ENCODE assay signal across 1 cellular context in the genomic region with DNA sequence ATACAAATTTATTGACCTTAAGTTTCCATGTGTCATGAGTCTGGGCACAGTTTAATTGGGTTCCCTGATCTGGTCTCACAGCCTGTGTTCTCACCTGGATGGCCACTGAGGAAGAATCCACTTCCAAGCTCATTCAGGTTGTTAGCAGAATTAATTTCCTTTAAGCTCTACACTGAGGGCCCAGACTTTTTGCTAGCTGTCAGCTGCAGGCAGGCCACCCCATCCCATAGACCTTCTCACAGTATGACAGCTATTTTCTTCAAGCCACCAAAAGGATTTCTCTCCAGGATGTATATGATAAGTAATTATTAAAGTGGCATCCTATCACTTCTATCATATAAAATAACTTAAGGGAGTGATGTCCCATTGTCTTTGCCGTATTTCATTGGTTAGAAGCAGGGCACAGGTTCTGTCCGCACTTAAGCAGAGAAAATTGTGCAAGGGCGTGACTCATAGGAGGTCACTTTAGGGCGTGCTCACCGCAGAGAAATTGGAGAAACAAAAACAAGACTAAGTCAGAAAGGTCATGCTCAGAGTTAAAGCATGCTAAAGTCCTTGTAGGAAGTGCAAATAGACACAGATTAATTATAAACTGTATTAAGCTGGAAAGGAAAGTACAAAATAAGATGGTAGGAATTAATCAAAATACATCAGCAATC.
TF ChIP-seq lines count a peak whose summit lies in the region.

No MANE protein-coding gene starts in this region.

TF ChIP-seq in HepG2, 621 proteins besides CTCF, POLR2A, EP300 and RAD21 (continued from another document and continues in another):
- TF ChIP-seq, protein P1, sequence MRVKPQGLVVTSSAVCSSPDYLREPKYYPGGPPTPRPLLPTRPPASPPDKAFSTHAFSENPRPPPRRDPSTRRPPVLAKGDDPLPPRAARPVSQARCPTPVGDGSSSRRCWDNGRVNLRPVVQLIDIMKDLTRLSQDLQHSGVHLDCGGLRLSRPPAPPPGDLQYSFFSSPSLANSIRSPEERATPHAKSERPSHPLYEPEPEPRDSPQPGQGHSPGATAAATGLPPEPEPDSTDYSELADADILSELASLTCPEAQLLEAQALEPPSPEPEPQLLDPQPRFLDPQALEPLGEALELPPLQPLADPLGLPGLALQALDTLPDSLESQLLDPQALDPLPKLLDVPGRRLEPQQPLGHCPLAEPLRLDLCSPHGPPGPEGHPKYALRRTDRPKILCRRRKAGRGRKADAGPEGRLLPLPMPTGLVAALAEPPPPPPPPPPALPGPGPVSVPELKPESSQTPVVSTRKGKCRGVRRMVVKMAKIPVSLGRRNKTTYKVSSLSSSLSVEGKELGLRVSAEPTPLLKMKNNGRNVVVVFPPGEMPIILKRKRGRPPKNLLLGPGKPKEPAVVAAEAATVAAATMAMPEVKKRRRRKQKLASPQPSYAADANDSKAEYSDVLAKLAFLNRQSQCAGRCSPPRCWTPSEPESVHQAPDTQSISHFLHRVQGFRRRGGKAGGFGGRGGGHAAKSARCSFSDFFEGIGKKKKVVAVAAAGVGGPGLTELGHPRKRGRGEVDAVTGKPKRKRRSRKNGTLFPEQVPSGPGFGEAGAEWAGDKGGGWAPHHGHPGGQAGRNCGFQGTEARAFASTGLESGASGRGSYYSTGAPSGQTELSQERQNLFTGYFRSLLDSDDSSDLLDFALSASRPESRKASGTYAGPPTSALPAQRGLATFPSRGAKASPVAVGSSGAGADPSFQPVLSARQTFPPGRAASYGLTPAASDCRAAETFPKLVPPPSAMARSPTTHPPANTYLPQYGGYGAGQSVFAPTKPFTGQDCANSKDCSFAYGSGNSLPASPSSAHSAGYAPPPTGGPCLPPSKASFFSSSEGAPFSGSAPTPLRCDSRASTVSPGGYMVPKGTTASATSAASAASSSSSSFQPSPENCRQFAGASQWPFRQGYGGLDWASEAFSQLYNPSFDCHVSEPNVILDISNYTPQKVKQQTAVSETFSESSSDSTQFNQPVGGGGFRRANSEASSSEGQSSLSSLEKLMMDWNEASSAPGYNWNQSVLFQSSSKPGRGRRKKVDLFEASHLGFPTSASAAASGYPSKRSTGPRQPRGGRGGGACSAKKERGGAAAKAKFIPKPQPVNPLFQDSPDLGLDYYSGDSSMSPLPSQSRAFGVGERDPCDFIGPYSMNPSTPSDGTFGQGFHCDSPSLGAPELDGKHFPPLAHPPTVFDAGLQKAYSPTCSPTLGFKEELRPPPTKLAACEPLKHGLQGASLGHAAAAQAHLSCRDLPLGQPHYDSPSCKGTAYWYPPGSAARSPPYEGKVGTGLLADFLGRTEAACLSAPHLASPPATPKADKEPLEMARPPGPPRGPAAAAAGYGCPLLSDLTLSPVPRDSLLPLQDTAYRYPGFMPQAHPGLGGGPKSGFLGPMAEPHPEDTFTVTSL (CRISPR knock-in tag; IDR thresholded peaks at IDR 0.05; ENCODE audit: borderline replicate concordance): peak; percentile 97
- TF ChIP-seq ZNF180 (CRISPR knock-in tag; IDR thresholded peaks at IDR 0.05; ENCODE audit: borderline replicate concordance, low read depth) (no peak), SP1 (IDR thresholded peaks at IDR 0.05) (no peak), SP1 (CRISPR knock-in tag; IDR thresholded peaks at IDR 0.05) (0 out of 2 replicates have a peak, but pooled peaks have one; percentile 18), ZNF432 (CRISPR knock-in tag; IDR thresholded peaks at IDR 0.05; ENCODE audit: borderline replicate concordance) (no peak), RXRA (CRISPR knock-in tag; IDR thresholded peaks at IDR 0.05) (peak; percentile 93; the same call in 1 of the 2 replicates), ZSCAN31 (CRISPR knock-in tag; IDR thresholded peaks at IDR 0.05; ENCODE audit: low read depth) (peak; percentile 61; the same call in 1 of the 2 replicates), FOXO1 (CRISPR knock-in tag; IDR thresholded peaks at IDR 0.05) (peak; percentile 91), SMARCC2 (IDR thresholded peaks at IDR 0.05) (no peak), TGIF2 (CRISPR knock-in tag; IDR thresholded peaks at IDR 0.05) (no peak), TBL1XR1 (IDR thresholded peaks at IDR 0.05; ENCODE audit: borderline replicate concordance, low read length, partially characterized antibody) (peak; percentile 50), NFKB2 (CRISPR knock-in tag; IDR thresholded peaks at IDR 0.05; ENCODE audit: borderline replicate concordance) (no peak), SALL2 (CRISPR knock-in tag; IDR thresholded peaks at IDR 0.05) (no peak), GATAD1 (CRISPR knock-in tag; IDR thresholded peaks at IDR 0.05) (peak; percentile 32; the same call in 1 of the 2 replicates), ELF1 (CRISPR knock-in tag; IDR thresholded peaks at IDR 0.05) (peak; percentile 32; the same call in 1 of the 2 replicates), ZKSCAN8 (CRISPR knock-in tag; IDR thresholded peaks at IDR 0.05; ENCODE audit: borderline replicate concordance) (peak; percentile 35; the same call in 1 of the 2 replicates), EZH2 (conservative IDR thresholded peaks at IDR 0.05; ENCODE audit: low read depth, low read length) (no peak), MXD4 (CRISPR knock-in tag; IDR thresholded peaks at IDR 0.05) (0 out of 2 replicates have a peak, but pooled peaks have one; percentile 61), ZMYM4 (CRISPR knock-in tag; IDR thresholded peaks at IDR 0.05) (peak; percentile 85), SAP130 (CRISPR knock-in tag; IDR thresholded peaks at IDR 0.05; ENCODE audit: low read depth) (peak; percentile 74), ASH2L (IDR thresholded peaks at IDR 0.05; ENCODE audit: insufficient read length, low read depth, low read length) (peak; percentile 46), YEATS2 (CRISPR knock-in tag; IDR thresholded peaks at IDR 0.05; ENCODE audit: borderline replicate concordance) (peak; percentile 53; the same call in 1 of the 2 replicates), SOX13 (IDR thresholded peaks at IDR 0.05) (no peak), SOX13 (CRISPR knock-in tag; conservative IDR thresholded peaks at IDR 0.05 in 1 of 2, IDR thresholded peaks at IDR 0.05 in 1 of 2) (peak in 1 of 2 experiments; percentile 84; a peak in 2 of 4 replicates), ZNF713 (CRISPR knock-in tag; IDR thresholded peaks at IDR 0.05) (no peak), ZNF577 (CRISPR knock-in tag; IDR thresholded peaks at IDR 0.05; ENCODE audit: borderline replicate concordance, low read depth) (no peak), LCORL (IDR thresholded peaks at IDR 0.05) (0 out of 2 replicates have a peak, but pooled peaks have one; percentile 24), LCORL (CRISPR knock-in tag; IDR thresholded peaks at IDR 0.05) (0 out of 2 replicates have a peak, but pooled peaks have one; percentile 5), ZNF674 (CRISPR knock-in tag; IDR thresholded peaks at IDR 0.05; ENCODE audit: low read depth) (no peak), PCBP2 (optimal IDR thresholded peaks at IDR 0.05; ENCODE audit: low read depth, low read length, poor library complexity, severe bottlenecking) (no peak), ZNF354B (CRISPR knock-in tag; IDR thresholded peaks at IDR 0.05) (no peak), GATAD2A (CRISPR knock-in tag; IDR thresholded peaks at IDR 0.05) (peak; percentile 91), JUNB (CRISPR knock-in tag; IDR thresholded peaks at IDR 0.05; ENCODE audit: borderline replicate concordance) (peak; percentile 89), HMG20A (CRISPR knock-in tag; IDR thresholded peaks at IDR 0.05; ENCODE audit: borderline replicate concordance) (peak; percentile 95), PTBP1 (IDR thresholded peaks at IDR 0.05; ENCODE audit: low read depth, low read length, poor library complexity, severe bottlenecking) (no peak), ZNF569 (CRISPR knock-in tag; IDR thresholded peaks at IDR 0.05; ENCODE audit: borderline replicate concordance) (no peak), POLR2G (IDR thresholded peaks at IDR 0.05; ENCODE audit: low read depth, low read length) (no peak), ZNF772 (CRISPR knock-in tag; IDR thresholded peaks at IDR 0.05) (no peak), TCF7 (IDR thresholded peaks at IDR 0.05; ENCODE audit: low read depth) (0 out of 2 replicates have a peak, but pooled peaks have one; percentile 23)
- TF ChIP-seq, protein P2, sequence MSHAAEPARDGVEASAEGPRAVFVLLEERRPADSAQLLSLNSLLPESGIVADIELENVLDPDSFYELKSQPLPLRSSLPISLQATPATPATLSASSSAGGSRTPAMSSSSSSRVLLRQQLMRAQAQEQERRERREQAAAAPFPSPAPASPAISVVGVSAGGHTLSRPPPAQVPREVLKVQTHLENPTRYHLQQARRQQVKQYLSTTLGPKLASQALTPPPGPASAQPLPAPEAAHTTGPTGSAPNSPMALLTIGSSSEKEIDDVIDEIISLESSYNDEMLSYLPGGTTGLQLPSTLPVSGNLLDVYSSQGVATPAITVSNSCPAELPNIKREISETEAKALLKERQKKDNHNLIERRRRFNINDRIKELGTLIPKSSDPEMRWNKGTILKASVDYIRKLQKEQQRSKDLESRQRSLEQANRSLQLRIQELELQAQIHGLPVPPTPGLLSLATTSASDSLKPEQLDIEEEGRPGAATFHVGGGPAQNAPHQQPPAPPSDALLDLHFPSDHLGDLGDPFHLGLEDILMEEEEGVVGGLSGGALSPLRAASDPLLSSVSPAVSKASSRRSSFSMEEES (CRISPR knock-in tag; IDR thresholded peaks at IDR 0.05): peak; percentile 48; the same call in 1 of the 2 replicates
- TF ChIP-seq, protein P3, sequence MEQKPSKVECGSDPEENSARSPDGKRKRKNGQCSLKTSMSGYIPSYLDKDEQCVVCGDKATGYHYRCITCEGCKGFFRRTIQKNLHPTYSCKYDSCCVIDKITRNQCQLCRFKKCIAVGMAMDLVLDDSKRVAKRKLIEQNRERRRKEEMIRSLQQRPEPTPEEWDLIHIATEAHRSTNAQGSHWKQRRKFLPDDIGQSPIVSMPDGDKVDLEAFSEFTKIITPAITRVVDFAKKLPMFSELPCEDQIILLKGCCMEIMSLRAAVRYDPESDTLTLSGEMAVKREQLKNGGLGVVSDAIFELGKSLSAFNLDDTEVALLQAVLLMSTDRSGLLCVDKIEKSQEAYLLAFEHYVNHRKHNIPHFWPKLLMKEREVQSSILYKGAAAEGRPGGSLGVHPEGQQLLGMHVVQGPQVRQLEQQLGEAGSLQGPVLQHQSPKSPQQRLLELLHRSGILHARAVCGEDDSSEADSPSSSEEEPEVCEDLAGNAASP (CRISPR knock-in tag; IDR thresholded peaks at IDR 0.05; ENCODE audit: borderline replicate concordance): peak; percentile 99
- TF ChIP-seq, protein P4, sequence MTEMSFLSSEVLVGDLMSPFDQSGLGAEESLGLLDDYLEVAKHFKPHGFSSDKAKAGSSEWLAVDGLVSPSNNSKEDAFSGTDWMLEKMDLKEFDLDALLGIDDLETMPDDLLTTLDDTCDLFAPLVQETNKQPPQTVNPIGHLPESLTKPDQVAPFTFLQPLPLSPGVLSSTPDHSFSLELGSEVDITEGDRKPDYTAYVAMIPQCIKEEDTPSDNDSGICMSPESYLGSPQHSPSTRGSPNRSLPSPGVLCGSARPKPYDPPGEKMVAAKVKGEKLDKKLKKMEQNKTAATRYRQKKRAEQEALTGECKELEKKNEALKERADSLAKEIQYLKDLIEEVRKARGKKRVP (CRISPR knock-in tag; IDR thresholded peaks at IDR 0.05): peak in 1 of 2 experiments; percentile 34; a peak in 1 of 4 replicates
- TF ChIP-seq, protein P5, sequence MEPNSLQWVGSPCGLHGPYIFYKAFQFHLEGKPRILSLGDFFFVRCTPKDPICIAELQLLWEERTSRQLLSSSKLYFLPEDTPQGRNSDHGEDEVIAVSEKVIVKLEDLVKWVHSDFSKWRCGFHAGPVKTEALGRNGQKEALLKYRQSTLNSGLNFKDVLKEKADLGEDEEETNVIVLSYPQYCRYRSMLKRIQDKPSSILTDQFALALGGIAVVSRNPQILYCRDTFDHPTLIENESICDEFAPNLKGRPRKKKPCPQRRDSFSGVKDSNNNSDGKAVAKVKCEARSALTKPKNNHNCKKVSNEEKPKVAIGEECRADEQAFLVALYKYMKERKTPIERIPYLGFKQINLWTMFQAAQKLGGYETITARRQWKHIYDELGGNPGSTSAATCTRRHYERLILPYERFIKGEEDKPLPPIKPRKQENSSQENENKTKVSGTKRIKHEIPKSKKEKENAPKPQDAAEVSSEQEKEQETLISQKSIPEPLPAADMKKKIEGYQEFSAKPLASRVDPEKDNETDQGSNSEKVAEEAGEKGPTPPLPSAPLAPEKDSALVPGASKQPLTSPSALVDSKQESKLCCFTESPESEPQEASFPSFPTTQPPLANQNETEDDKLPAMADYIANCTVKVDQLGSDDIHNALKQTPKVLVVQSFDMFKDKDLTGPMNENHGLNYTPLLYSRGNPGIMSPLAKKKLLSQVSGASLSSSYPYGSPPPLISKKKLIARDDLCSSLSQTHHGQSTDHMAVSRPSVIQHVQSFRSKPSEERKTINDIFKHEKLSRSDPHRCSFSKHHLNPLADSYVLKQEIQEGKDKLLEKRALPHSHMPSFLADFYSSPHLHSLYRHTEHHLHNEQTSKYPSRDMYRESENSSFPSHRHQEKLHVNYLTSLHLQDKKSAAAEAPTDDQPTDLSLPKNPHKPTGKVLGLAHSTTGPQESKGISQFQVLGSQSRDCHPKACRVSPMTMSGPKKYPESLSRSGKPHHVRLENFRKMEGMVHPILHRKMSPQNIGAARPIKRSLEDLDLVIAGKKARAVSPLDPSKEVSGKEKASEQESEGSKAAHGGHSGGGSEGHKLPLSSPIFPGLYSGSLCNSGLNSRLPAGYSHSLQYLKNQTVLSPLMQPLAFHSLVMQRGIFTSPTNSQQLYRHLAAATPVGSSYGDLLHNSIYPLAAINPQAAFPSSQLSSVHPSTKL (CRISPR knock-in tag; IDR thresholded peaks at IDR 0.05): peak; percentile 97
- TF ChIP-seq, protein P6, sequence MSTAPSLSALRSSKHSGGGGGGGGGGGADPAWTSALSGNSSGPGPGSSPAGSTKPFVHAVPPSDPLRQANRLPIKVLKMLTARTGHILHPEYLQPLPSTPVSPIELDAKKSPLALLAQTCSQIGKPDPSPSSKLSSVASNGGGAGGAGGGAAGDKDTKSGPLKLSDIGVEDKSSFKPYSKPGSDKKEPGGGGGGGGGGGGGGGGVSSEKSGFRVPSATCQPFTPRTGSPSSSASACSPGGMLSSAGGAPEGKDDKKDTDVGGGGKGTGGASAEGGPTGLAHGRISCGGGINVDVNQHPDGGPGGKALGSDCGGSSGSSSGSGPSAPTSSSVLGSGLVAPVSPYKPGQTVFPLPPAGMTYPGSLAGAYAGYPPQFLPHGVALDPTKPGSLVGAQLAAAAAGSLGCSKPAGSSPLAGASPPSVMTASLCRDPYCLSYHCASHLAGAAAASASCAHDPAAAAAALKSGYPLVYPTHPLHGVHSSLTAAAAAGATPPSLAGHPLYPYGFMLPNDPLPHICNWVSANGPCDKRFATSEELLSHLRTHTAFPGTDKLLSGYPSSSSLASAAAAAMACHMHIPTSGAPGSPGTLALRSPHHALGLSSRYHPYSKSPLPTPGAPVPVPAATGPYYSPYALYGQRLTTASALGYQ (CRISPR knock-in tag; IDR thresholded peaks at IDR 0.05): peak; percentile 69; the same call in 1 of the 2 replicates
- TF ChIP-seq, protein P7, sequence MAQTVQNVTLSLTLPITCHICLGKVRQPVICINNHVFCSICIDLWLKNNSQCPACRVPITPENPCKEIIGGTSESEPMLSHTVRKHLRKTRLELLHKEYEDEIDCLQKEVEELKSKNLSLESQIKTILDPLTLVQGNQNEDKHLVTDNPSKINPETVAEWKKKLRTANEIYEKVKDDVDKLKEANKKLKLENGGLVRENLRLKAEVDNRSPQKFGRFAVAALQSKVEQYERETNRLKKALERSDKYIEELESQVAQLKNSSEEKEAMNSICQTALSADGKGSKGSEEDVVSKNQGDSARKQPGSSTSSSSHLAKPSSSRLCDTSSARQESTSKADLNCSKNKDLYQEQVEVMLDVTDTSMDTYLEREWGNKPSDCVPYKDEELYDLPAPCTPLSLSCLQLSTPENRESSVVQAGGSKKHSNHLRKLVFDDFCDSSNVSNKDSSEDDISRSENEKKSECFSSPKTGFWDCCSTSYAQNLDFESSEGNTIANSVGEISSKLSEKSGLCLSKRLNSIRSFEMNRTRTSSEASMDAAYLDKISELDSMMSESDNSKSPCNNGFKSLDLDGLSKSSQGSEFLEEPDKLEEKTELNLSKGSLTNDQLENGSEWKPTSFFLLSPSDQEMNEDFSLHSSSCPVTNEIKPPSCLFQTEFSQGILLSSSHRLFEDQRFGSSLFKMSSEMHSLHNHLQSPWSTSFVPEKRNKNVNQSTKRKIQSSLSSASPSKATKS (CRISPR knock-in tag; IDR thresholded peaks at IDR 0.05): no peak
